ENCODE assay signal across 31 cellular contexts in genomic region chr5:142527234-142527633, GRCh38.
"Had no signal": no experiment of that assay in that cellular context is flagged by ENCODE, and none has a peak within 500 bp of the region (broad histone marks: within the 10 kb centered on the region; RNA-seq: fewer than 3 reads in every experiment).

No MANE protein-coding gene starts in this region.

- H3K4me1 Mint-ChIP-seq: activated CD8-positive, alpha-beta memory T cell treated with anti-CD3 and anti-CD28 coated beads, Interleukin-2, amount 10 ng/mL, durations not matched to agents 7 days and 5 days; brain; neural crest cell had no signal

- H3K27ac Mint-ChIP-seq: activated B cell treated with CpG ODN at 0.5 μM for 24 hours; activated CD8-positive, alpha-beta memory T cell treated with anti-CD3 and anti-CD28 coated beads, Interleukin-2, amount 10 ng/mL, durations not matched to agents 7 days and 5 days; activated CD8-positive, alpha-beta T cell treated with anti-CD3 and anti-CD28 coated beads, Interleukin-2, amount 10 ng/mL, durations not matched to agents 7 days and 5 days; activated naive CD8-positive, alpha-beta T cell; activated T-helper 2 cell treated with anti-CD3 and anti-CD28 coated beads, Interferon-gamma antibody, Interleukin-2, Interleukin-4, amounts not matched to agents 10 μg/mL and 5 μg/mL and 100 μg/mL, durations not matched to agents 14 hours and 24 hours and 36 hours; brain; effector memory CD8-positive, alpha-beta T cell; naive thymus-derived CD8-positive, alpha-beta T cell; stimulated activated naive B cell treated with anti-CD40 and anti-IgM and Interleukin-4, amounts not matched to agents 10 μg/mL and 1 μg/mL and 100 μg/mL, for 72 hours had no signal

- H3K9me3 Mint-ChIP-seq: activated B cell treated with CpG ODN at 0.5 μM for 24 hours; activated T-helper 2 cell treated with anti-CD3 and anti-CD28 coated beads, Interferon-gamma antibody, Interleukin-2, Interleukin-4, amounts not matched to agents 10 μg/mL and 5 μg/mL and 100 μg/mL, durations not matched to agents 14 hours and 24 hours and 36 hours; effector memory CD8-positive, alpha-beta T cell; naive thymus-derived CD8-positive, alpha-beta T cell; stimulated activated naive B cell treated with anti-CD40 and anti-IgM and Interleukin-4, amounts not matched to agents 10 μg/mL and 1 μg/mL and 100 μg/mL, for 72 hours had no signal

- DNase-seq: activated B cell treated with CpG ODN at 0.5 μM for 24 hours; activated CD4-positive, alpha-beta T cell treated with anti-CD3 and anti-CD28 coated beads, Interleukin-2, amount 50 U/mL, for 1 hour; activated CD8-positive, alpha-beta memory T cell treated with anti-CD3 and anti-CD28 coated beads, Interleukin-2, amount 10 ng/mL, durations not matched to agents 7 days and 5 days; activated CD8-positive, alpha-beta T cell treated with anti-CD3 and anti-CD28 coated beads, Interleukin-2, amount 10 ng/mL, durations not matched to agents 7 days and 5 days; activated T-cell treated with anti-CD3 and anti-CD28 coated beads, Interleukin-2, amount 50 U/mL, for 48 hours; adrenal gland; effector memory CD8-positive, alpha-beta T cell; kidney; left colon; mammary epithelial cell; midbrain; naive thymus-derived CD8-positive, alpha-beta T cell; nucleus accumbens; psoas muscle; stimulated activated CD4-positive, alpha-beta T cell treated with anti-CD3 and anti-CD28 coated beads, Interleukin-15, amount 100 ng/mL, for 24 hours; stimulated activated CD4-positive, alpha-beta T cell treated with anti-CD3 and anti-CD28 coated beads, Interleukin-2, amount 100 ng/mL, for 24 hours; stimulated activated naive B cell treated with anti-CD40 and anti-IgM and Interleukin-4, amounts not matched to agents 10 μg/mL and 1 μg/mL and 100 μg/mL, for 72 hours; T-helper 2 cell; tibial artery; upper lobe of right lung had no signal

- H3K36me3 ChIP-seq: adrenal gland, ascending aorta, cardiac muscle cell, gastroesophageal sphincter, suprapubic skin, tibial artery, upper lobe of right lung had no signal

- H3K9ac ChIP-seq: parathyroid adenoma had no signal

- H3K27ac ChIP-seq: adrenal gland, ascending aorta, cardiac muscle cell, coronary artery, gastroesophageal sphincter, hepatocyte, parathyroid adenoma, psoas muscle, suprapubic skin, tibial artery, upper lobe of right lung had no signal

- H3K4me3 ChIP-seq: adrenal gland, ascending aorta, cardiac muscle cell, coronary artery, gastroesophageal sphincter, hepatocyte, psoas muscle, suprapubic skin, tibial artery, upper lobe of right lung had no signal

- H3K4me1 ChIP-seq: adrenal gland, ascending aorta, gastroesophageal sphincter, parathyroid adenoma, psoas muscle, suprapubic skin, tibial artery had no signal

- H3K79me2 ChIP-seq: hepatocyte, parathyroid adenoma had no signal

- H3K4me2 ChIP-seq: hepatocyte had no signal

- H3K36me3 Mint-ChIP-seq: activated CD8-positive, alpha-beta memory T cell treated with anti-CD3 and anti-CD28 coated beads, Interleukin-2, amount 10 ng/mL, durations not matched to agents 7 days and 5 days; stimulated activated naive B cell treated with anti-CD40 and anti-IgM and Interleukin-4, amounts not matched to agents 10 μg/mL and 1 μg/mL and 100 μg/mL, for 72 hours had no signal

- H3K27me3 ChIP-seq: adrenal gland, ascending aorta, cardiac muscle cell, gastroesophageal sphincter, hepatocyte, suprapubic skin, tibial artery, upper lobe of right lung had no signal

- ATAC-seq: activated CD8-positive, alpha-beta memory T cell treated with anti-CD3 and anti-CD28 coated beads, Interleukin-2, amount 10 ng/mL, durations not matched to agents 7 days and 5 days; activated CD8-positive, alpha-beta T cell treated with anti-CD3 and anti-CD28 coated beads, Interleukin-2, amount 10 ng/mL, durations not matched to agents 7 days and 5 days; effector memory CD8-positive, alpha-beta T cell; gastroesophageal sphincter; left colon; naive thymus-derived CD8-positive, alpha-beta T cell; psoas muscle had no signal

- H3K9me3 ChIP-seq: adrenal gland, ascending aorta, gastroesophageal sphincter, psoas muscle, suprapubic skin, tibial artery, upper lobe of right lung had no signal

- H3K27me3 Mint-ChIP-seq: activated naive CD8-positive, alpha-beta T cell had no signal

- H3K4me3 Mint-ChIP-seq: activated B cell treated with CpG ODN at 0.5 μM for 24 hours; activated CD8-positive, alpha-beta memory T cell treated with anti-CD3 and anti-CD28 coated beads, Interleukin-2, amount 10 ng/mL, durations not matched to agents 7 days and 5 days; activated CD8-positive, alpha-beta T cell treated with anti-CD3 and anti-CD28 coated beads, Interleukin-2, amount 10 ng/mL, durations not matched to agents 7 days and 5 days; activated naive CD8-positive, alpha-beta T cell; brain; effector memory CD8-positive, alpha-beta T cell; naive thymus-derived CD8-positive, alpha-beta T cell; neural crest cell; stimulated activated naive B cell treated with anti-CD40 and anti-IgM and Interleukin-4, amounts not matched to agents 10 μg/mL and 1 μg/mL and 100 μg/mL, for 72 hours had no signal

- H2AFZ ChIP-seq: hepatocyte, parathyroid adenoma had no signal

- FAIRE-seq: kidney had no signal
